1 cellular context compared by ENCODE assay signal in genomic region chr1:116321766-116322175, GRCh38.
A peak's percentile ranks its signal among the peaks of the same experiment; 100 is the strongest.
TF ChIP-seq lines count a peak whose summit lies in the region.

No MANE protein-coding gene starts in this region.

TF ChIP-seq in K562, 482 proteins besides CTCF, POLR2A, EP300 and RAD21:
- no peak for TF ChIP-seq ZNF75A (CRISPR knock-in tag; IDR thresholded peaks at IDR 0.05)
- peak; percentile 59 for TF ChIP-seq MEIS2 (IDR thresholded peaks at IDR 0.05; ENCODE audit: partially characterized antibody)
- no peak for TF ChIP-seq JUND (IDR thresholded peaks at IDR 0.05; ENCODE audit: borderline replicate concordance, low read depth, low read length)
- 0 out of 3 replicates have a peak, but pooled peaks have one; percentile 40 for TF ChIP-seq JUND (tag; IDR thresholded peaks at IDR 0.05; ENCODE audit: borderline replicate concordance, low read depth, low read length)
- peak in 1 of 2 experiments; percentile 32; a peak in 1 of 4 replicates for TF ChIP-seq HDAC1 (IDR thresholded peaks at IDR 0.05)
- TF ChIP-seq CBFA2T2 (conservative IDR thresholded peaks at IDR 0.05) = peak; percentile 49
- TF ChIP-seq ZFP36 (IDR thresholded peaks at IDR 0.05; ENCODE audit: low read depth, low read length, partially characterized antibody) = peak; percentile 63
- TF ChIP-seq STAT5A (IDR thresholded peaks at IDR 0.05; ENCODE audit: borderline replicate concordance, low read length) = peak; percentile 42; the same call in 1 of the 2 replicates
- TF ChIP-seq COPS2 (conservative IDR thresholded peaks at IDR 0.05) = no peak
- 0 out of 2 replicates have a peak, but pooled peaks have one; percentile 41 for TF ChIP-seq SOX6 (IDR thresholded peaks at IDR 0.05)
- TF ChIP-seq ATF1 (CRISPR knock-in tag; IDR thresholded peaks at IDR 0.05) = no peak
- TF ChIP-seq ATF1 (tag; IDR thresholded peaks at IDR 0.05) = peak; percentile 33
- peak; percentile 42; the same call in 1 of the 2 replicates for TF ChIP-seq TAL1 (IDR thresholded peaks at IDR 0.05)
- TF ChIP-seq ZBTB40 (IDR thresholded peaks at IDR 0.05) = 0 out of 2 replicates have a peak, but pooled peaks have one; percentile 5
- no peak for TF ChIP-seq ZBTB40 (CRISPR knock-in tag; IDR thresholded peaks at IDR 0.05)
- TF ChIP-seq ZNF395 (CRISPR knock-in tag; IDR thresholded peaks at IDR 0.05) = no peak
- TF ChIP-seq DPF2 (IDR thresholded peaks at IDR 0.05) = 0 out of 2 replicates have a peak, but pooled peaks have one; percentile 37
- 0 out of 2 replicates have a peak, but pooled peaks have one; percentile 30 for TF ChIP-seq SMARCA4 (IDR thresholded peaks at IDR 0.05)
- peak; percentile 49 for TF ChIP-seq TCF3 (CRISPR knock-in tag; IDR thresholded peaks at IDR 0.05)
- TF ChIP-seq FOXA3 (CRISPR knock-in tag; conservative IDR thresholded peaks at IDR 0.05 in 1 of 2, IDR thresholded peaks at IDR 0.05 in 1 of 2) = 0 out of 4 replicates have a peak, but pooled peaks of 1 of the 2 experiments have one; percentile 32
- no peak for TF ChIP-seq RFX7 (CRISPR knock-in tag; IDR thresholded peaks at IDR 0.05)
- TF ChIP-seq PKNOX1 (IDR thresholded peaks at IDR 0.05) = peak; percentile 51; the same call in 1 of the 2 replicates
- TF ChIP-seq SRF (CRISPR knock-in tag; IDR thresholded peaks at IDR 0.05) = 0 out of 4 replicates have a peak, but pooled peaks of 1 of the 2 experiments have one; percentile 26
- peak; percentile 75 to 81 for TF ChIP-seq NRF1 (conservative IDR thresholded peaks at IDR 0.05 in 1 of 2, IDR thresholded peaks at IDR 0.05 in 1 of 2)
- TF ChIP-seq RNF219 (CRISPR knock-in tag; IDR thresholded peaks at IDR 0.05) = no peak
- 0 out of 2 replicates have a peak, but pooled peaks have one; percentile 6 for TF ChIP-seq MTA3 (IDR thresholded peaks at IDR 0.05; ENCODE audit: borderline replicate concordance)
- no peak for TF ChIP-seq HDAC3 (IDR thresholded peaks at IDR 0.05; ENCODE audit: borderline replicate concordance, partially characterized antibody)
- peak; percentile 58 for TF ChIP-seq ARID1B (IDR thresholded peaks at IDR 0.05)
- TF ChIP-seq CC2D1A (IDR thresholded peaks at IDR 0.05) = 0 out of 2 replicates have a peak, but pooled peaks have one; percentile 30
- TF ChIP-seq CBFA2T3 (IDR thresholded peaks at IDR 0.05) = peak; percentile 62
- 0 out of 2 replicates have a peak, but pooled peaks have one; percentile 21 for TF ChIP-seq L3MBTL2 (IDR thresholded peaks at IDR 0.05)
- TF ChIP-seq HMBOX1 (IDR thresholded peaks at IDR 0.05) = peak; percentile 85
- no peak for TF ChIP-seq ZNF609 (CRISPR knock-in tag; IDR thresholded peaks at IDR 0.05; ENCODE audit: borderline replicate concordance)
- TF ChIP-seq SAP30 (IDR thresholded peaks at IDR 0.05; ENCODE audit: borderline replicate concordance, insufficient read depth, low read depth, low read length, poor library complexity, severe bottlenecking) = no peak
